In the genomic region with DNA sequence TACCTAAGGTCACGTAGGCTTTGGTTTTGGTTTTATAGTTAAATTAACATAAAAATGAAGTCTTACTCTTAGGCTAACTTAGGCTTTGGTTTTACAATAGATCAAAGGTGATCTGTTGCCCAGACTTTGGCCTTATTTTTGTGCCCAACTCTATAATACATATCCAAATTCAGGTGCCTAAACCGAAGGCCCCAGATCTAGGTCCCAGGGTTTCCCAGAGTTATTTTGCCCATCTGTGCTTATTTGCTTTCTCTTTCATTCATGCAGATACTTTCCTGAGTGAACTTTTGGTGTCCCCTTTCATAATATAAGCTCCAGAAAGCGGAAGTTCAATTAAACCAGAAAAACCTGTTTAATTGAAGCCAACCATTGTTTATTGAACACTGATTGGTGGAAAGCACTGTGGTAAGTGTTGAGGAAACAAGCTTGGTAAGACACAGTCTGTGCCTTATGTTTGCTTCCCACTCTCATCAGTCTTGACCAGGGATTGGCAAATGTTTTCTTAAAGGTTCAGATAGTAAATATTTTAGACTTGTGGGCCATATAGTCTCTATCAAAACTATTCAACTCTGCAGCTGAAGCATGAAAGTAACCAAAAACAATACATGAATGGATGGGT, we compare ENCODE assay signal across 19 cellular contexts.
DNase-seq lines count a peak whose midpoint lies in the region; ATAC-seq and TF ChIP-seq lines count a peak whose summit lies in the region.
"Had no signal": no experiment of that assay in that cellular context is flagged by ENCODE, and none has a peak within 500 bp of the region (broad histone marks: within the 10 kb centered on the region; RNA-seq: fewer than 3 reads in every experiment).

No MANE protein-coding gene starts in this region.

- no peak overlapping the region for H3K9ac ChIP-seq in mucosa of rectum (ENCODE audit: low read depth in 1 of 2, low read length in 2 of 2)
- no peak overlapping the region for H3K9ac ChIP-seq in neural progenitor cell

- DNase-seq in ELF-1 (ENCODE audit: low read depth, low spot score) (peak; percentile 10), NCI-H2029 (lab: John Stamatoyannopoulos, UW) (peak; percentile 42), body of pancreas (peak in 3 of 4 donors; percentile 7 to 59 (median 18)), neural progenitor cell (ENCODE audit: low spot score) (no peak), psoas muscle (no peak)
- DNase-seq in effector memory CD4-positive, alpha-beta T cell = no peak
- DNase-seq: activated CD4-positive, alpha-beta T cell treated with anti-CD3 and anti-CD28 coated beads for 48 hours; activated effector memory CD4-positive, alpha-beta T cell treated with Interleukin-2 at 50 U/mL for 16 hours; AML-193; GOT3; islet precursor cell; NCI-H187 treated with DMSO at 0.1 percent for 48 hours; stimulated activated CD4-positive, alpha-beta T cell treated with anti-CD3 and anti-CD28 coated beads, Interleukin-15, amount 100 ng/mL, for 24 hours; SW 1271; testis had no signal

- peaks cover 2% of the 10 kb centered on the region for H3K27me3 Mint-ChIP-seq in neural progenitor cell (ENCODE audit: insufficient read depth, low read depth)

- no peak for TF ChIP-seq CTCF in body of pancreas (IDR thresholded peaks at IDR 0.05)
- no peak for TF ChIP-seq CTCF in neural progenitor cell (IDR thresholded peaks at IDR 0.05)
- no peak for TF ChIP-seq CTCF in psoas muscle (IDR thresholded peaks at IDR 0.05)

- WGBS in body of pancreas, 2 donors = 38% methylated on average over 3 of the region's 3 CpGs
- 59 to 69% (median 61%) methylated on average over 3 of the region's 3 CpGs for WGBS in psoas muscle, 3 donors

- no peaks in the 10 kb centered on the region for H3F3A ChIP-seq in neural progenitor cell (ENCODE audit: low read depth)

- H3K4me1 ChIP-seq in body of pancreas = peaks cover 19% of the 10 kb centered on the region
- H3K4me1 ChIP-seq in mucosa of rectum (ENCODE audit: control insufficient read depth in 2 of 2, insufficient read depth in 2 of 2, low read length in 2 of 2) = peaks cover 0 to 18% of the 10 kb centered on the region in 2 donors
- no peaks in the 10 kb centered on the region for H3K4me1 ChIP-seq in effector memory CD4-positive, alpha-beta T cell (ENCODE audit: control insufficient read depth, insufficient read depth, low read length, poor library complexity, severe bottlenecking)
- H3K4me1 ChIP-seq in neural progenitor cell = peaks cover 4% of the 10 kb centered on the region
- H3K4me1 ChIP-seq in psoas muscle = no peaks in the 10 kb centered on the region
- H3K4me1 ChIP-seq: testis had no signal

- H3K27ac ChIP-seq in body of pancreas (peak overlapping the region in 3 of 4 donors; percentile 56 to 67 (median 65)), mucosa of rectum (ENCODE audit: low read depth in 2 of 2, low read length in 2 of 2) (peak overlapping the region; percentile 32 to 64), neural progenitor cell (no peak overlapping the region), psoas muscle (no peak overlapping the region)
- no peak overlapping the region for H3K27ac ChIP-seq in effector memory CD4-positive, alpha-beta T cell (ENCODE audit: insufficient read depth, low read length, poor library complexity, severe bottlenecking)
- H3K27ac ChIP-seq: testis had no signal

- H3K4me2 ChIP-seq in neural progenitor cell = no peak overlapping the region

- no peaks in the 10 kb centered on the region for H3K79me2 ChIP-seq in neural progenitor cell (ENCODE audit: low read depth)

- H4K20me1 ChIP-seq in neural progenitor cell (ENCODE audit: low read depth) = no peaks in the 10 kb centered on the region

- ATAC-seq in body of pancreas = peak; percentile 97
- no peak for ATAC-seq in GM19324 (IDR thresholded peaks at IDR 0.05; ENCODE audit: low FRiP score, unreplicated experiment)
- ATAC-seq in psoas muscle = no peak
- ATAC-seq: stimulated activated effector memory CD8-positive, alpha-beta T cell treated with anti-CD3 and anti-CD28 coated beads, Interleukin-12 subunit alpha, Interleukin-12 subunit beta, amount 100 ng/mL, for 72 hours had no signal

- H3K27me3 ChIP-seq in body of pancreas (no peaks in the 10 kb centered on the region), mucosa of rectum (ENCODE audit: control insufficient read depth in 2 of 2, insufficient read depth in 2 of 2, low read length in 2 of 2) (no peaks in the 10 kb centered on the region), neural progenitor cell (no peaks in the 10 kb centered on the region), psoas muscle (ENCODE audit: insufficient read depth in 3 of 3, low read length in 2 of 3) (no peaks in the 10 kb centered on the region)
- no peaks in the 10 kb centered on the region for H3K27me3 ChIP-seq in effector memory CD4-positive, alpha-beta T cell (replicated peaks; ENCODE audit: control insufficient read depth, insufficient read depth, low read length, poor library complexity, severe bottlenecking)
- H3K27me3 ChIP-seq: testis had no signal

- no peaks in the 10 kb centered on the region for H3K9me3 ChIP-seq in body of pancreas
- H3K9me3 ChIP-seq in mucosa of rectum (ENCODE audit: control insufficient read depth in 2 of 2, low read length in 2 of 2) = no peaks in the 10 kb centered on the region
- no peaks in the 10 kb centered on the region for H3K9me3 ChIP-seq in effector memory CD4-positive, alpha-beta T cell (ENCODE audit: control insufficient read depth, low read length)
- no peaks in the 10 kb centered on the region for H3K9me3 ChIP-seq in neural progenitor cell (ENCODE audit: low read depth)
- no peaks in the 10 kb centered on the region for H3K9me3 ChIP-seq in psoas muscle
- H3K9me3 ChIP-seq: testis had no signal

- peaks cover 32% of the 10 kb centered on the region for H3K4me1 Mint-ChIP-seq in neural progenitor cell
- H3K4me1 Mint-ChIP-seq: nephron; stimulated activated effector memory CD8-positive, alpha-beta T cell treated with anti-CD3 and anti-CD28 coated beads, Interleukin-12 subunit alpha, Interleukin-12 subunit beta, amount 100 ng/mL, for 72 hours had no signal

- H3K27ac Mint-ChIP-seq in neural progenitor cell = no peak overlapping the region
- H3K27ac Mint-ChIP-seq: nephron; stimulated activated effector memory CD8-positive, alpha-beta T cell treated with anti-CD3 and anti-CD28 coated beads, Interleukin-12 subunit alpha, Interleukin-12 subunit beta, amount 100 ng/mL, for 72 hours had no signal

- H3K36me3 ChIP-seq in body of pancreas (replicated peaks in 1 of 2; ENCODE audit: insufficient read depth in 1 of 2, low read depth in 2 of 2) (no peaks in the 10 kb centered on the region), mucosa of rectum (ENCODE audit: control insufficient read depth in 2 of 2, insufficient read depth in 2 of 2, low read length in 2 of 2) (no peaks in the 10 kb centered on the region), neural progenitor cell (no peaks in the 10 kb centered on the region), psoas muscle (ENCODE audit: insufficient read depth in 1 of 2, low read depth in 1 of 2) (no peaks in the 10 kb centered on the region)
- no peaks in the 10 kb centered on the region for H3K36me3 ChIP-seq in effector memory CD4-positive, alpha-beta T cell (ENCODE audit: control insufficient read depth, insufficient read depth, low read length)

- no peak overlapping the region for H2AFZ ChIP-seq in neural progenitor cell (replicated peaks)

- H3K9me3 Mint-ChIP-seq in neural progenitor cell = no peaks in the 10 kb centered on the region
- H3K9me3 Mint-ChIP-seq: nephron had no signal

- TF ChIP-seq POLR2A in body of pancreas (IDR thresholded peaks at IDR 0.05) = no peak

- intact Hi-C loops in body of pancreas (cut with DNase I) (no loop called here), psoas muscle (cut with DNase I) (no loop called here)

- H3K4me3 Mint-ChIP-seq in neural progenitor cell = no peak overlapping the region
- H3K4me3 Mint-ChIP-seq: nephron; stimulated activated effector memory CD8-positive, alpha-beta T cell treated with anti-CD3 and anti-CD28 coated beads, Interleukin-12 subunit alpha, Interleukin-12 subunit beta, amount 100 ng/mL, for 72 hours had no signal

- no peak overlapping the region for H3K4me3 ChIP-seq in body of pancreas
- no peak overlapping the region for H3K4me3 ChIP-seq in mucosa of rectum (ENCODE audit: low read length in 2 of 2)
- no peak overlapping the region for H3K4me3 ChIP-seq in effector memory CD4-positive, alpha-beta T cell (ENCODE audit: insufficient read depth, low read depth, low read length, poor library complexity, severe bottlenecking)
- H3K4me3 ChIP-seq in neural progenitor cell = no peak overlapping the region
- no peak overlapping the region for H3K4me3 ChIP-seq in psoas muscle
- H3K4me3 ChIP-seq: testis had no signal

- H3K36me3 Mint-ChIP-seq in neural progenitor cell = peaks cover 2% of the 10 kb centered on the region
- H3K36me3 Mint-ChIP-seq: stimulated activated effector memory CD8-positive, alpha-beta T cell treated with anti-CD3 and anti-CD28 coated beads, Interleukin-12 subunit alpha, Interleukin-12 subunit beta, amount 100 ng/mL, for 72 hours had no signal

Comparison
In these comparisons a context has a peak if more than half of its experiments do, and no peak if none do; other contexts are left out.
1. DNase-seq: peak in ELF-1 (single experiment), NCI-H2029 (single experiment) and body of pancreas (3 of 4); none in effector memory CD4-positive, alpha-beta T cell (0 of 3), neural progenitor cell (single experiment) and psoas muscle (0 of 2).
2. H3K27ac ChIP-seq: peak in body of pancreas (3 of 4) and mucosa of rectum (2 of 2); none in effector memory CD4-positive, alpha-beta T cell (single experiment), neural progenitor cell (single experiment) and psoas muscle (single experiment).